1 cellular context compared by ENCODE assay signal in the genomic region with DNA sequence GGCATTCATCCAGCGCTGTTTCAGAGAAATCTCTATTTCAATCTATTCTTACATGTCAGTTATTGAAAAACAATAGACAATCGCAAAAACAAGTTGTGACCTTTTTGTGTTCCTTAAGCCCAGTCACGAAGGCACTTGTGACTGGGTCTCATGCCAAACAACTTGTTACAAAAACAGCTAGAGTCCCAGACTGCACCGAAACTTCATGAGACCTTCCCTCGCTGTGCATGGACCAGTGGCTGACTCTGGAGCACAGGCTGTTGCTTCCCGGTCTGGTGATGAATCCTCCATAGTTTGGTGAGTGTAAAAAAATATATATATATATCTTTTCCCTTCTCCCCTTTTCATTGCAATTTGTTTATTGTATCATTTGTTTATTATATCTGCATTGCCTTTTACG. TPM values are rescaled to one million over a fixed set of nuclear protein-coding genes. Genes with fewer than 3 reads are reported as not detected.
"Had no signal": no experiment of that assay in that cellular context is flagged by ENCODE, and none has a peak within 500 bp of the region (broad histone marks: within the 10 kb centered on the region; RNA-seq: fewer than 3 reads in every experiment).

No MANE protein-coding gene starts in this region.

RNA-seq across cellular contexts. Expression of a gene that starts 4.8 kb away (rescaled TPM):
- total RNA-seq: NCI-H460 had no signal
